Comparison of ENCODE assay signal across 2 cellular contexts in genomic region chr1:1302006-1302430, GRCh38.
TF ChIP-seq lines count a peak whose summit lies in the region.

No MANE protein-coding gene starts in this region.

TF ChIP-seq in SK-N-SH, 30 proteins besides CTCF, POLR2A, EP300 and RAD21:
- TF ChIP-seq USF1 (IDR thresholded peaks at IDR 0.05; ENCODE audit: borderline replicate concordance, low read depth) (no peak), TCF12 (IDR thresholded peaks at IDR 0.05) (no peak), EZH2phosphoT487 (IDR thresholded peaks at IDR 0.05; ENCODE audit: borderline replicate concordance, low read depth) (no peak), USF2 (IDR thresholded peaks at IDR 0.05; ENCODE audit: borderline replicate concordance, low read depth, low read length) (no peak), MEF2A (IDR thresholded peaks at IDR 0.05; ENCODE audit: borderline replicate concordance, low read depth) (no peak)

TF ChIP-seq in SK-N-SH treated with all-trans-retinoic acid at 6 μM for 48 hours, 23 proteins besides CTCF, POLR2A, EP300 and RAD21:
- TF ChIP-seq CSRNP3 (CRISPR knock-in tag; IDR thresholded peaks at IDR 0.05) (no peak), TOX (CRISPR knock-in tag; IDR thresholded peaks at IDR 0.05; ENCODE audit: borderline replicate concordance) (no peak), POU6F1 (CRISPR knock-in tag; IDR thresholded peaks at IDR 0.05; ENCODE audit: borderline replicate concordance, low read depth) (no peak), ISL1 (CRISPR knock-in tag; IDR thresholded peaks at IDR 0.05) (no peak), GLIS3 (CRISPR knock-in tag; IDR thresholded peaks at IDR 0.05) (no peak), PPARA (CRISPR knock-in tag; IDR thresholded peaks at IDR 0.05; ENCODE audit: borderline replicate concordance) (no peak), RARB (CRISPR knock-in tag; IDR thresholded peaks at IDR 0.05) (no peak)
